ENCODE assay signal across 2 cellular contexts in the genomic region with DNA sequence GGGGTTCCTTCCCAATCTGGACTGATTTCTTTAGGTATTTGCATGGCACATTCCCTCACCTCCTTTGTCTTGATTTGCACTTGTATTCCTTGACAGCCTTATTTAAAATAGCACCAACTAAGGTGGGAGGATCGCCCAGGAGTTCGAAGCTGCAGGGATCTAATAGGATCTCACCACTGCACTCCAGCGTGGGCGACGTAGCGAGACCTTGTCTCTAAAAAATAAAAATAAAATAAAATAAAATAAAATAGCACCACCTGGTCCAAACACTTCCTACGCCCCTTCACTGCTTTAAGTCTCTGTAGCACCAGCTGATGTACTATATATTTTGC.
TF ChIP-seq lines count a peak whose summit lies in the region.

No MANE protein-coding gene starts in this region.

TF ChIP-seq in SK-N-SH, 30 proteins besides CTCF, POLR2A, EP300 and RAD21 (continued from another document):
- TF ChIP-seq IRF3 (IDR thresholded peaks at IDR 0.05; ENCODE audit: low read depth, low read length), result no peak
- TF ChIP-seq EZH2phosphoT487 (IDR thresholded peaks at IDR 0.05; ENCODE audit: borderline replicate concordance, low read depth), result no peak
- TF ChIP-seq YY1 (IDR thresholded peaks at IDR 0.05; ENCODE audit: low read depth), result no peak
- no peak for TF ChIP-seq MEF2A (IDR thresholded peaks at IDR 0.05; ENCODE audit: borderline replicate concordance, low read depth)
- TF ChIP-seq RXRA (IDR thresholded peaks at IDR 0.05; ENCODE audit: borderline replicate concordance, low read depth), result no peak
- no peak for TF ChIP-seq REST (IDR thresholded peaks at IDR 0.05; ENCODE audit: low read depth, low read length)
- no peak for TF ChIP-seq ZBTB33 (IDR thresholded peaks at IDR 0.05; ENCODE audit: borderline replicate concordance, low read depth)
- no peak for TF ChIP-seq TEAD4 (IDR thresholded peaks at IDR 0.05; ENCODE audit: borderline replicate concordance, insufficient read depth)
- TF ChIP-seq ELF1 (IDR thresholded peaks at IDR 0.05), result no peak
- TF ChIP-seq TAF1 (IDR thresholded peaks at IDR 0.05; ENCODE audit: borderline replicate concordance, low read depth, low read length), result no peak
- TF ChIP-seq NFIC (IDR thresholded peaks at IDR 0.05; ENCODE audit: borderline replicate concordance), result no peak
- no peak for TF ChIP-seq MXI1 (IDR thresholded peaks at IDR 0.05; ENCODE audit: low read depth, low read length)
- no peak for TF ChIP-seq RCOR1 (IDR thresholded peaks at IDR 0.05; ENCODE audit: low read length)

TF ChIP-seq in SK-N-SH treated with all-trans-retinoic acid at 6 μM for 48 hours, 23 proteins besides CTCF, POLR2A, EP300 and RAD21 (continued from another document):
- no peak for TF ChIP-seq PATZ1 (CRISPR knock-in tag; IDR thresholded peaks at IDR 0.05; ENCODE audit: borderline replicate concordance)
- no peak for TF ChIP-seq ARNTL (CRISPR knock-in tag; IDR thresholded peaks at IDR 0.05; ENCODE audit: borderline replicate concordance, low read depth)
- no peak for TF ChIP-seq CREB5 (CRISPR knock-in tag; IDR thresholded peaks at IDR 0.05; ENCODE audit: low read depth)
- TF ChIP-seq ZNF565 (CRISPR knock-in tag; conservative IDR thresholded peaks at IDR 0.05; ENCODE audit: low read depth), result no peak
- no peak for TF ChIP-seq ZC3H10 (CRISPR knock-in tag; IDR thresholded peaks at IDR 0.05)
- TF ChIP-seq SNAI2 (CRISPR knock-in tag; IDR thresholded peaks at IDR 0.05), result no peak
